In the genomic region with DNA sequence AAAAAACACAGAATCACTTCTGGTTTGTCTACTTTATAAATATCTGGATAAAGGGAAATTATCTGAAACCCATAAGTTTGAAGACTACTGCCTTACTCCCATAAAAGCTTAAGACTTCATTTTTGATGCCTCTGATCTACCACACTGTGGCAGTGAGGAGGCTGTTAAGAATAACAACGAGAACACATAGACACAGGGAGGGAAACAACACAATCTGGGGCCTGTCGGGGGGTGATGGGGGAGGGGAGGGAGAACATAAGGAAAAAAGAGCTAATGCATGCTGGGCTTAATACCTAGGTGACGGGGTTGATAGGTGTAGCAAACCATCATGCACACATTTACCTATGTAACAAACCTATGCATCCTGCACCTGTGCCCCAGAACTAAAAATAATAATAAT, we compare ENCODE assay signal across 27 cellular contexts.
"Had no signal": no experiment of that assay in that cellular context is flagged by ENCODE, and none has a peak within 500 bp of the region (broad histone marks: within the 10 kb centered on the region; RNA-seq: fewer than 3 reads in every experiment).

No MANE protein-coding gene starts in this region.

- H3K4me1 Mint-ChIP-seq: activated B cell treated with CpG ODN at 0.5 μM for 24 hours; activated CD4-positive, alpha-beta T cell treated with anti-CD3 and anti-CD28 coated beads, Interleukin-2, amount 10 ng/mL, durations not matched to agents 24 days and 14 days; activated T-helper 17 cell treated with anti-CD3 and anti-CD28 coated beads, Interleukin-2, amount 50 U/mL, for 72 hours; central memory CD8-positive, alpha-beta T cell had no signal

- H3K9me3 Mint-ChIP-seq: activated CD4-positive, alpha-beta memory T cell treated with anti-CD3 and anti-CD28 coated beads for 36 hours; activated CD4-positive, alpha-beta T cell treated with anti-CD3 and anti-CD28 coated beads, Interleukin-2, amount 10 ng/mL, durations not matched to agents 24 days and 14 days; activated naive CD4-positive, alpha-beta T cell treated with anti-CD3 and anti-CD28 coated beads for 36 hours; T-helper 1 cell treated with Interleukin-12 subunit alpha and Interleukin-12 subunit beta and Interleukin-4 antibody, amounts not matched to agents 30 μg/mL and 1 μg/mL, for 36 hours had no signal

- H3K27ac Mint-ChIP-seq: activated B cell treated with CpG ODN at 0.5 μM for 24 hours; activated CD4-positive, alpha-beta memory T cell treated with anti-CD3 and anti-CD28 coated beads for 36 hours; activated CD4-positive, alpha-beta T cell treated with anti-CD3 and anti-CD28 coated beads, Interleukin-2, amount 10 ng/mL, durations not matched to agents 24 days and 14 days; activated naive CD4-positive, alpha-beta T cell treated with anti-CD3 and anti-CD28 coated beads for 36 hours; activated naive CD8-positive, alpha-beta T cell; activated T-helper 17 cell treated with anti-CD3 and anti-CD28 coated beads, Interleukin-2, amount 50 U/mL, for 72 hours; brain; T-helper 1 cell treated with Interleukin-12 subunit alpha and Interleukin-12 subunit beta and Interleukin-4 antibody, amounts not matched to agents 30 μg/mL and 1 μg/mL, for 36 hours had no signal

- H3K27me3 ChIP-seq: SJSA1 had no signal

- H3K4me3 ChIP-seq: SJSA1 had no signal

- ATAC-seq: activated T-helper 17 cell treated with anti-CD3 and anti-CD28 coated beads, Interleukin-2, amount 50 U/mL, for 72 hours; PC-3; SK-N-SH treated with all-trans-retinoic acid at 6 μM for 48 hours had no signal

- H3K9me3 ChIP-seq: SJSA1 had no signal

- FAIRE-seq: astrocyte, RCC 7860 had no signal

- H3K27me3 Mint-ChIP-seq: activated B cell treated with CpG ODN at 0.5 μM for 24 hours; activated CD4-positive, alpha-beta memory T cell treated with anti-CD3 and anti-CD28 coated beads for 36 hours; activated naive CD8-positive, alpha-beta T cell; central memory CD8-positive, alpha-beta T cell had no signal

- H3K27ac ChIP-seq: SJSA1 had no signal

- H3K4me1 ChIP-seq: SJSA1 had no signal

- H3K4me3 Mint-ChIP-seq: activated B cell treated with CpG ODN at 0.5 μM for 24 hours; activated CD4-positive, alpha-beta memory T cell treated with anti-CD3 and anti-CD28 coated beads for 36 hours; activated CD4-positive, alpha-beta T cell treated with anti-CD3 and anti-CD28 coated beads, Interleukin-2, amount 10 ng/mL, durations not matched to agents 24 days and 14 days; activated naive CD4-positive, alpha-beta T cell treated with anti-CD3 and anti-CD28 coated beads for 36 hours; activated naive CD8-positive, alpha-beta T cell; activated T-helper 17 cell treated with anti-CD3 and anti-CD28 coated beads, Interleukin-2, amount 50 U/mL, for 72 hours; brain; central memory CD8-positive, alpha-beta T cell; T-helper 1 cell treated with Interleukin-12 subunit alpha and Interleukin-12 subunit beta and Interleukin-4 antibody, amounts not matched to agents 30 μg/mL and 1 μg/mL, for 36 hours had no signal

- H3K36me3 ChIP-seq: SJSA1 had no signal

- DNase-seq: activated B cell treated with CpG ODN at 0.5 μM for 24 hours; activated CD4-positive, alpha-beta memory T cell treated with anti-CD3 and anti-CD28 coated beads for 36 hours; activated CD4-positive, alpha-beta T cell treated with anti-CD3 and anti-CD28 coated beads for 1 hour; activated CD4-positive, alpha-beta T cell treated with anti-CD3 and anti-CD28 coated beads, Interleukin-2, amount 10 ng/mL, durations not matched to agents 24 days and 14 days; activated CD8-positive, alpha-beta memory T cell treated with anti-CD3 and anti-CD28 coated beads for 24 hours; activated gamma-delta T cell; activated naive CD4-positive, alpha-beta T cell treated with anti-CD3 and anti-CD28 coated beads for 36 hours; activated T-cell treated with anti-CD3 and anti-CD28 coated beads, Interleukin-2, amount 50 U/mL, for 48 hours; amygdala; KBM-7; NCI-H1092; NCI-H1417; NCI-H187; NCI-H2081; NCI-H510A treated with DMSO at 0.1 percent for 48 hours; NCI-H69; PC-3; SHP77 had no signal

- H3K36me3 Mint-ChIP-seq: activated CD4-positive, alpha-beta memory T cell treated with anti-CD3 and anti-CD28 coated beads for 36 hours; activated naive CD8-positive, alpha-beta T cell; brain had no signal
